8 cellular contexts compared by ENCODE assay signal in genomic region chr1:205812878-205813754, GRCh38. TPM values are rescaled to one million over a fixed set of nuclear protein-coding genes. Genes with fewer than 3 reads are reported as not detected.
DNase-seq lines count a peak whose midpoint lies in the region; ATAC-seq, FAIRE-seq and TF ChIP-seq lines count a peak whose summit lies in the region.

Gene SLC41A1, minus strand, starts transcription at chr1:205813198. Its CDS starts 2,757 bp downstream, at chr1:205810441.

- POLR2A ChIA-PET in PC-3 (lab: Charles Lee; ENCODE audit: unreplicated experiment) (interaction anchor here (0.6 kb wide), 1 partner anchor 95 kb away, joined by 4 read pairs; no protein-coding TSS in a partner anchor), endothelial cell of umbilical vein (lab: Charles Lee) (no interaction called here)

- CTCF ChIA-PET in PC-3 (lab: Charles Lee): no interaction called here
- CTCF ChIA-PET in endothelial cell of umbilical vein (lab: Charles Lee): interaction anchor here (0.9 to 3.9 kb wide), 5 partner anchors 21 to 221 kb away, joined by 3 to 40 read pairs (median 10); no protein-coding TSS in a partner anchor

- H3K27ac ChIP-seq in PC-3 (ENCODE audit: low read length): no peak within 1 kb of the TSS
- H3K27ac ChIP-seq in endothelial cell of umbilical vein (ENCODE audit: insufficient read depth, low read depth, low read length): peak within 1 kb of the TSS; percentile 45

- H3K4me1 ChIP-seq in PC-3 (ENCODE audit: insufficient read depth, low read length): peaks cover 17% of the 10 kb centered on the region
- H3K4me1 ChIP-seq in endothelial cell of umbilical vein (ENCODE audit: control insufficient read depth, extremely low read depth, insufficient read depth, low read length): peaks cover 10% of the 10 kb centered on the region

- H3K9me3 ChIP-seq in PC-3 (ENCODE audit: low read length) (no peaks in the 10 kb centered on the region), endothelial cell of umbilical vein (replicated peaks; ENCODE audit: control insufficient read depth, insufficient read depth, low read length) (no peaks in the 10 kb centered on the region)

- peak; percentile 97 for FAIRE-seq in endothelial cell of umbilical vein (lab: Jason Lieb, UNC)

- BruUV-seq in PC-3 (replicated peaks; lab: Mats Ljungman, UMichigan) (no TSS peak), endothelial cell of umbilical vein (replicated peaks; lab: Mats Ljungman, UMichigan) (no TSS peak)

- H3K27me3 ChIP-seq in PC-3 (ENCODE audit: low read length) (no peaks in the 10 kb centered on the region), endothelial cell of umbilical vein (ENCODE audit: control insufficient read depth in 2 of 2, insufficient read depth in 2 of 2, low read length in 2 of 2) (no peaks in the 10 kb centered on the region)

- peak within 1 kb of the TSS; percentile 89 for H3K4me3 ChIP-seq in PC-3 (ENCODE audit: low read length)
- peak within 1 kb of the TSS; percentile 49 to 78 (median 76) for H3K4me3 ChIP-seq in endothelial cell of umbilical vein (replicated peaks in 1 of 3; ENCODE audit: insufficient read depth in 1 of 3, low read depth in 1 of 3, low read length in 3 of 3)

- H3K9ac ChIP-seq in PC-3 (ENCODE audit: low read length): peak within 1 kb of the TSS; percentile 70
- peak within 1 kb of the TSS; percentile 74 for H3K9ac ChIP-seq in endothelial cell of umbilical vein (replicated peaks; ENCODE audit: extremely low read depth, insufficient read depth, low read length)

- DNase-seq in Caki2 (ENCODE audit: low read depth): peak; percentile 95
- DNase-seq in KBM-7: peak; percentile 96
- peak; percentile 94 for DNase-seq in PC-3
- peak; percentile 87 for DNase-seq in activated T-cell treated with anti-CD3 and anti-CD28 coated beads for 24 hours (ENCODE audit: low read depth)
- peak; percentile 96 for DNase-seq in endothelial cell of umbilical vein (ENCODE audit: low read depth, low spot score)
- peak; percentile 85 for DNase-seq in middle frontal gyrus (ENCODE audit: extremely low spot score, low spot score)
- peak; percentile 78 to 87 for DNase-seq in stimulated activated CD8-positive, alpha-beta memory T cell treated with anti-CD3 and anti-CD28 coated beads, Interleukin-2, amount 100 ng/mL, for 1 hour (ENCODE audit: low read depth in 2 of 2)

- H3K36me3 ChIP-seq in PC-3 (ENCODE audit: low read depth, low read length) (peaks cover 14% of the 10 kb centered on the region; the same call in 1 of the 2 replicates), endothelial cell of umbilical vein (ENCODE audit: control insufficient read depth in 2 of 2, extremely low read depth in 1 of 2, insufficient read depth in 2 of 2, low read length in 2 of 2) (no peaks in the 10 kb centered on the region)

- in situ Hi-C loops in Caki2 (cut with HindIII; ENCODE audit: low pct_unique_long_range_greater_than_20kb, low sequenced_read_pairs) (no loop called here), KBM-7 (cut with MboI; ENCODE audit: low pct_unique_long_range_greater_than_20kb, low sequenced_read_pairs) (no loop called here)

- H2AFZ ChIP-seq in PC-3 (ENCODE audit: low read length) (peak within 1 kb of the TSS; percentile 96), endothelial cell of umbilical vein (ENCODE audit: low read depth, low read length) (peak within 1 kb of the TSS; percentile 83)

- dilution Hi-C loops in endothelial cell of umbilical vein (cut with MboI; ENCODE audit: extremely low pct_ligation_motif_present, low sequenced_read_pairs): no loop called here

- H3K9me2 ChIP-seq in PC-3 (replicated peaks; ENCODE audit: low read length): no peaks in the 10 kb centered on the region

- no peaks in the 10 kb centered on the region for H3K9me1 ChIP-seq in endothelial cell of umbilical vein (replicated peaks; ENCODE audit: control insufficient read depth, extremely low read depth, insufficient read depth, low read length)

- H3K4me2 ChIP-seq in PC-3 (ENCODE audit: low read length) (peak within 1 kb of the TSS; percentile 94), endothelial cell of umbilical vein (ENCODE audit: insufficient read depth, low read length) (peak within 1 kb of the TSS; percentile 90)

- intact Hi-C loops in PC-3 (cut with micrococcal nuclease) (loop anchor here (1.0 to 5.0 kb wide), 3 partner anchors 22 to 94 kb away; partner anchors contain the start of gene NUCKS1), endothelial cell of umbilical vein (cut with micrococcal nuclease) (loop anchor here (1.0 to 5.0 kb wide), 4 partner anchors 20 to 120 kb away; partner anchors contain the start of gene NUCKS1)

- TF ChIP-seq CTCF in PC-3 (conservative IDR thresholded peaks at IDR 0.05; ENCODE audit: low read depth, low read length): no peak
- no peak for TF ChIP-seq CTCF in endothelial cell of umbilical vein (IDR thresholded peaks at IDR 0.05; ENCODE audit: extremely low read depth in 1 of 2, insufficient read depth in 1 of 2, low read depth in 1 of 2, low read length in 2 of 2)

- ATAC-seq in GM21576 (IDR thresholded peaks at IDR 0.05; ENCODE audit: unreplicated experiment): peak; percentile 87
- ATAC-seq in PC-3: peak; percentile 91

- no peaks in the 10 kb centered on the region for H3F3A ChIP-seq in PC-3 (ENCODE audit: low read length, unreplicated experiment)

- TF ChIP-seq POLR2A in endothelial cell of umbilical vein (IDR thresholded peaks at IDR 0.05; ENCODE audit: low read depth, low read length): peak; percentile 41

- H4K20me1 ChIP-seq in PC-3 (ENCODE audit: low read length) (no peaks in the 10 kb centered on the region), endothelial cell of umbilical vein (replicated peaks; ENCODE audit: control insufficient read depth, extremely low read depth, insufficient read depth, low read length) (no peaks in the 10 kb centered on the region)

- H3K79me2 ChIP-seq in PC-3 (ENCODE audit: low read length) (peaks cover 28% of the 10 kb centered on the region), endothelial cell of umbilical vein (ENCODE audit: control insufficient read depth, insufficient read depth, low read length) (peaks cover 3% of the 10 kb centered on the region)

TF ChIP-seq in endothelial cell of umbilical vein, 7 proteins besides CTCF, POLR2A, EP300 and RAD21:
- TF ChIP-seq MAX (IDR thresholded peaks at IDR 0.05; ENCODE audit: insufficient read depth, insufficient read length) (peak; percentile 2), EZH2 (IDR thresholded peaks at IDR 0.05; ENCODE audit: borderline replicate concordance, low read depth, low read length, severe bottlenecking) (no peak), FOS (IDR thresholded peaks at IDR 0.05; ENCODE audit: borderline replicate concordance, insufficient read depth, low read length) (no peak), POLR2AphosphoS5 (IDR thresholded peaks at IDR 0.05; ENCODE audit: insufficient read depth, low read depth, low read length) (peak; percentile 70), JUN (IDR thresholded peaks at IDR 0.05; ENCODE audit: borderline replicate concordance, insufficient read depth, insufficient read length, low read depth) (no peak)

RNA-seq across cellular contexts. Expression of gene SLC41A1, which starts in this region (rescaled TPM):
- total RNA-seq in Caki2 (2014; rRNA removed; shearing (Covaris generic); ENCODE audit: low replicate concordance): 4.7 and 15.0 TPM in 2 replicates
- total RNA-seq in PC-3 (2014; rRNA removed) (17.2 and 22.8 TPM in 2 replicates), endothelial cell of umbilical vein (21.7 and 23.6 TPM in 2 replicates)
- 22.0 and 23.6 TPM in 2 replicates for polyA plus RNA-seq in endothelial cell of umbilical vein
- 15.6 and 16.1 TPM in 2 replicates for polyA plus RNA-seq in endothelial cell of umbilical vein (2011; cell fraction: cytosol; rRNA removed)
- polyA plus RNA-seq in endothelial cell of umbilical vein (2011; cell fraction: nucleus; rRNA removed): 24.9 and 27.2 TPM in 2 replicates
- 18.2 and 22.8 TPM in 2 replicates for polyA plus RNA-seq in endothelial cell of umbilical vein (2012)
- polyA minus RNA-seq in endothelial cell of umbilical vein: 21.8 and 24.8 TPM in 2 replicates
- 12.9 TPM for polyA minus RNA-seq in endothelial cell of umbilical vein (2011; cell fraction: cytosol; rRNA and poly(A)+ RNA removed)
- polyA minus RNA-seq in endothelial cell of umbilical vein (2011; cell fraction: nucleus; rRNA and poly(A)+ RNA removed): 7.4 and 9.8 TPM in 2 replicates
